In the genomic region with DNA sequence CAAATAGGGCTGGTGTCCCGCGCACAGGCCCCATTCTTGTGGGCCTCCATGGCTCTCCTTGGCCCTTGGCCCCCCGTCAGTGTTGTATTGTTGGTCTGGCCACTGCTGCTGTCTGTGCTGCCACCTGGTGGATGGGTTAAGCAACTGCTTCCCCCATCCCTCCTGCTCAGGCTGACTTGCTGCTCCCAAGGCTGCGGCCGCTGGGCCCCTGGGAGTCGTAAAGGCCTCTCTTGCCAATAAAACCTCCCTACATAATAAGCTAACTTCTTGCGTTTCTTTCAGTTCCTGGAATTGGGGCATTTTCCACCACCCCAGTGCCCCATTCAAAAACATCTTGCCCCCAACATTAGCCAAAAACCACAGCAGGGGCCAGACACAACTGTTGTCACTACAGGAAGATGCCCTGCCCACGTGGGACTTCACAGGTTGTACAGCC, we compare ENCODE assay signal across 8 cellular contexts. TPM values are rescaled to one million over a fixed set of nuclear protein-coding genes. Genes with fewer than 3 reads are reported as not detected.
DNase-seq lines count a peak whose midpoint lies in the region; ATAC-seq, FAIRE-seq and TF ChIP-seq lines count a peak whose summit lies in the region.

No MANE protein-coding gene starts in this region.

- H3K79me2 ChIP-seq in H1 (ENCODE audit: control insufficient read depth in 1 of 2, insufficient read depth in 2 of 2, low read length in 2 of 2), result no peaks in the 10 kb centered on the region

- H3K9ac ChIP-seq in H1 (replicated peaks in 1 of 4; ENCODE audit: extremely low read depth in 1 of 4, low read depth in 3 of 4, low read length in 3 of 4), result no peak overlapping the region

- H3K9me3 ChIP-seq in H1 (ENCODE audit: insufficient read depth in 2 of 2, low read depth in 1 of 2, low read length in 1 of 2), result no peaks in the 10 kb centered on the region

- peak; percentile 78 for ATAC-seq in GM18907 (IDR thresholded peaks at IDR 0.05; ENCODE audit: unreplicated experiment)

- no peak overlapping the region for H2BK120ac ChIP-seq in H1 (replicated peaks; ENCODE audit: low read depth, low read length)

- H3K79me1 ChIP-seq in H1 (ENCODE audit: low read depth, low read length), result no peaks in the 10 kb centered on the region; the same call in 1 of the 2 replicates

- H3K36me3 ChIP-seq in H1 (ENCODE audit: control insufficient read depth in 2 of 4, insufficient read depth in 4 of 4, low read length in 3 of 4), result no peaks in the 10 kb centered on the region; a peak in 1 of 8 replicates

- H3K18ac ChIP-seq in H1 (ENCODE audit: extremely low read depth, low read length), result no peak overlapping the region

- no peak overlapping the region for H2BK15ac ChIP-seq in H1 (ENCODE audit: low read length)

- H2BK12ac ChIP-seq in H1 (ENCODE audit: low read depth, low read length), result peak overlapping the region; percentile 29; the same call in 1 of the 2 replicates

- no peak overlapping the region for H3K56ac ChIP-seq in H1 (replicated peaks; ENCODE audit: insufficient read length, low read depth, low read length)

- peak overlapping the region; percentile 64; the same call in 1 of the 2 replicates for H2AFZ ChIP-seq in H1 (ENCODE audit: low read length)

- H3K4me3 ChIP-seq in AG10803 (ENCODE audit: low read length), result no peak overlapping the region
- no peak overlapping the region for H3K4me3 ChIP-seq in HL-60 (replicated peaks; ENCODE audit: insufficient read depth, low read length)
- H3K4me3 ChIP-seq in H1 (ENCODE audit: extremely low read depth in 1 of 4, insufficient read depth in 2 of 4, low read depth in 3 of 4, low read length in 4 of 4), result no peak overlapping the region

- H2AK5ac ChIP-seq in H1 (ENCODE audit: low read depth, low read length), result no peak overlapping the region

- H3K27ac ChIP-seq in HL-60 (replicated peaks) (no peak overlapping the region), H1 (ENCODE audit: low read depth, low read length) (no peak overlapping the region)

- POLR2A ChIA-PET in H1 (lab: Charles Lee; ENCODE audit: partially characterized antibody), result no interaction called here

- H3K4me1 ChIP-seq in H1 (replicated peaks in 1 of 4; ENCODE audit: control insufficient read depth in 3 of 4, insufficient read depth in 4 of 4, low read length in 3 of 4), result no peaks in the 10 kb centered on the region; a peak in 2 of 7 replicates

- TF ChIP-seq EP300 in H1 (IDR thresholded peaks at IDR 0.05; ENCODE audit: borderline replicate concordance in 1 of 2, low read depth in 2 of 2, low read length in 2 of 2), result no peak

- H3K14ac ChIP-seq in H1 (ENCODE audit: insufficient read length), result no peak overlapping the region

- H4K20me1 ChIP-seq in H1 (replicated peaks in 1 of 2; ENCODE audit: control insufficient read depth in 1 of 2, insufficient read depth in 2 of 2, low read length in 2 of 2), result no peaks in the 10 kb centered on the region

- no peak overlapping the region for H2BK5ac ChIP-seq in H1 (ENCODE audit: low read depth, low read length)

- H3K27me3 ChIP-seq in HL-60 (ENCODE audit: insufficient read depth, poor library complexity, severe bottlenecking), result no peaks in the 10 kb centered on the region
- H3K27me3 ChIP-seq in H1 (replicated peaks in 1 of 4; ENCODE audit: control insufficient read depth in 3 of 4, extremely low read depth in 1 of 4, insufficient read depth in 3 of 4, low read length in 3 of 4), result no peaks in the 10 kb centered on the region; a peak in 1 of 7 replicates

- no peaks in the 10 kb centered on the region for H3K23me2 ChIP-seq in H1 (ENCODE audit: low read depth, low read length)

- peak overlapping the region; percentile 17 for H4K91ac ChIP-seq in H1 (replicated peaks; ENCODE audit: insufficient read length, low read length)

- H3K4me2 ChIP-seq in H1 (ENCODE audit: insufficient read depth in 1 of 2, low read depth in 2 of 2, low read length in 2 of 2), result no peak overlapping the region

- no peak overlapping the region for H3K23ac ChIP-seq in H1 (ENCODE audit: insufficient read length)

- H4K5ac ChIP-seq in H1 (ENCODE audit: insufficient read length, low read depth, low read length), result no peak overlapping the region

- TF ChIP-seq CTCF in AG10803 (conservative IDR thresholded peaks at IDR 0.05; ENCODE audit: low read length) (peak; percentile 93), HL-60 (IDR thresholded peaks at IDR 0.05; ENCODE audit: insufficient read depth, low read length) (peak; percentile 91), H1 (IDR thresholded peaks at IDR 0.05; ENCODE audit: control extremely low read depth in 1 of 3, insufficient read depth in 1 of 3, low read depth in 1 of 3, low read length in 3 of 3) (peak; percentile 88 to 98 (median 97))

- WGBS in H1 (ENCODE audit: extremely low coverage in 1 of 2, insufficient coverage in 1 of 2, insufficient read length in 1 of 2, insufficient replicate concordance in 2 of 2, low coverage in 1 of 2, low lambda C conversion rate in 2 of 2, missing lambda C conversion rate in 1 of 2), 2 experiments, result 65% methylated on average over 8 of the region's 8 CpGs; no CpG with 5 or more reads in 1 of the 2 experiments

- H2BK20ac ChIP-seq in H1 (ENCODE audit: low read length), result no peak overlapping the region

- no peak for FAIRE-seq in H1 (lab: Jason Lieb, UNC)

- no peak overlapping the region for H4K8ac ChIP-seq in H1 (ENCODE audit: extremely low read depth, insufficient read depth, low read length)

- no peak overlapping the region for H3K4ac ChIP-seq in H1 (replicated peaks; ENCODE audit: insufficient read length, low read depth, low read length)

- DNase-seq in AG10803 (ENCODE audit: low read depth), result peak; percentile 66
- peak; percentile 54 to 80 for DNase-seq in HL-60 (ENCODE audit: low read depth in 1 of 2, low spot score in 1 of 2)
- DNase-seq in NOMO-1 (lab: John Stamatoyannopoulos, UW; ENCODE audit: unreplicated experiment in 2 of 2), result peak; percentile 62 to 71
- peak; percentile 90 for DNase-seq in activated CD8-positive, alpha-beta memory T cell treated with anti-CD3 and anti-CD28 coated beads for 24 hours
- peak; percentile 76 to 92 for DNase-seq in H1 (ENCODE audit: low read depth in 1 of 2, low spot score in 2 of 2)
- DNase-seq in midbrain (lab: John Stamatoyannopoulos, UW), result peak; percentile 38
- DNase-seq in stimulated activated CD8-positive, alpha-beta memory T cell treated with anti-CD3 and anti-CD28 coated beads, Interleukin-7, amount 100 ng/mL, for 24 hours (ENCODE audit: low read depth), result peak; percentile 55

- TF ChIP-seq RAD21 in H1 (IDR thresholded peaks at IDR 0.05 in 1 of 2, conservative IDR thresholded peaks at IDR 0.05 in 1 of 2; ENCODE audit: low read depth in 2 of 2, low read length in 2 of 2), result peak; percentile 90 to 93

- TF ChIP-seq POLR2A in H1 (IDR thresholded peaks at IDR 0.05; ENCODE audit: control extremely low read depth in 1 of 2, low read depth in 2 of 2, low read length in 2 of 2), result no peak

- CTCF ChIA-PET in H1 (lab: Charles Lee; ENCODE audit: partially characterized antibody), result interaction anchor here (0.7 to 5.0 kb wide), 24 partner anchors 9 to 729 kb away, joined by 3 to 49 read pairs (median 3); no protein-coding TSS in a partner anchor

TF ChIP-seq in H1, 55 proteins besides CTCF, POLR2A, EP300 and RAD21:
- TF ChIP-seq ASH2L (IDR thresholded peaks at IDR 0.05; ENCODE audit: low read length), result no peak
- TF ChIP-seq SIN3A (conservative IDR thresholded peaks at IDR 0.05 in 1 of 2, IDR thresholded peaks at IDR 0.05 in 1 of 2; ENCODE audit: low read depth in 1 of 2, low read length in 2 of 2), result no peak
- no peak for TF ChIP-seq POU5F1 (IDR thresholded peaks at IDR 0.05; ENCODE audit: low read depth, low read length)
- TF ChIP-seq CHD2 (IDR thresholded peaks at IDR 0.05; ENCODE audit: low read length), result peak; percentile 35; the same call in 1 of the 2 replicates
- TF ChIP-seq ATF3 (IDR thresholded peaks at IDR 0.05; ENCODE audit: insufficient read depth, low read depth, low read length), result no peak
- TF ChIP-seq CEBPB (IDR thresholded peaks at IDR 0.05; ENCODE audit: low read depth, low read length), result no peak
- no peak for TF ChIP-seq HDAC6 (IDR thresholded peaks at IDR 0.05; ENCODE audit: low read depth, low read length)
- TF ChIP-seq JUND (IDR thresholded peaks at IDR 0.05; ENCODE audit: low read length), result 0 out of 2 replicates have a peak, but pooled peaks have one; percentile 34
- peak; percentile 63 for TF ChIP-seq YY1 (IDR thresholded peaks at IDR 0.05; ENCODE audit: low read depth, low read length)
- no peak for TF ChIP-seq SAP30 (IDR thresholded peaks at IDR 0.05; ENCODE audit: insufficient read depth, insufficient replicate concordance, low read length)
- TF ChIP-seq TEAD4 (IDR thresholded peaks at IDR 0.05; ENCODE audit: low read depth, low read length), result no peak
- TF ChIP-seq SP1 (IDR thresholded peaks at IDR 0.05; ENCODE audit: low read depth, low read length), result no peak
- TF ChIP-seq CREB1 (IDR thresholded peaks at IDR 0.05), result 0 out of 2 replicates have a peak, but pooled peaks have one; percentile 13
- peak; percentile 49; the same call in 1 of the 2 replicates for TF ChIP-seq GABPA (IDR thresholded peaks at IDR 0.05; ENCODE audit: borderline replicate concordance, insufficient read depth, low read length)

RNA-seq across cellular contexts. Expression of gene CD83, which starts 27.1 kb away (rescaled TPM):
- 8.5 and 8.8 TPM in 2 replicates for total RNA-seq in H1 (2021; fragmentation: NEBNext Ultra II Directional; extraction: Animal tissue kit (Norgen Biotek cat#: 25700))
- 2.8 and 4.6 TPM in 2 replicates for polyA plus RNA-seq in H1 (2011; rRNA removed)
- 4.8 TPM for polyA plus RNA-seq in H1 (2011; cell fraction: cytosol; rRNA removed)
- 2.9 TPM for polyA plus RNA-seq in H1 (2011; cell fraction: nucleus; rRNA removed)
- 7.1 to 9.9 TPM (median 7.6 TPM) in 4 replicates for polyA plus RNA-seq in H1 (2012, experiment 1 of 2)
- polyA plus RNA-seq in H1 (2012, experiment 2 of 2), result 5.9 TPM
- 9.0 TPM for polyA plus RNA-seq in H1 (2013, experiment 1 of 2)
- polyA plus RNA-seq in H1 (2013, experiment 2 of 2), result 11.7 TPM
- polyA minus RNA-seq in H1 (2011; rRNA and poly(A)+ RNA removed), result 3.6 and 4.6 TPM in 2 replicates
- 2.1 TPM for polyA minus RNA-seq in H1 (2011; cell fraction: cytosol; rRNA and poly(A)+ RNA removed)
- polyA minus RNA-seq in H1 (2011; cell fraction: nucleus; rRNA and poly(A)+ RNA removed), result 4.2 TPM

Comparison
In these comparisons a context has a peak if more than half of its experiments do, and no peak if none do; other contexts are left out.
1. DNase-seq: peak in every context shown above with its lines; median percentile 90 in activated CD8-positive, alpha-beta memory T cell treated with anti-CD3 and anti-CD28 coated beads for 24 hours; 84 in H1; 67 in HL-60; 66 in NOMO-1; 66 in AG10803; 55 in stimulated activated CD8-positive, alpha-beta memory T cell treated with anti-CD3 and anti-CD28 coated beads, Interleukin-7, amount 100 ng/mL, for 24 hours; 38 in midbrain.